Comparison of ENCODE assay signal across 14 cellular contexts in genomic region chr16:11955713-11956123, GRCh38. TPM values are rescaled to one million over a fixed set of nuclear protein-coding genes. Genes with fewer than 3 reads are reported as not detected.
DNase-seq lines count a peak whose midpoint lies in the region; ATAC-seq and TF ChIP-seq lines count a peak whose summit lies in the region.
"Had no signal": no experiment of that assay in that cellular context is flagged by ENCODE, and none has a peak within 500 bp of the region (broad histone marks: within the 10 kb centered on the region; RNA-seq: fewer than 3 reads in every experiment).

No MANE protein-coding gene starts in this region.

- H3K27me3 ChIP-seq in sigmoid colon = no peaks in the 10 kb centered on the region

- TF ChIP-seq POLR2A in sigmoid colon (IDR thresholded peaks at IDR 0.05) = no peak

- intact Hi-C loops in sigmoid colon (cut with DNase I) = no loop called here
- intact Hi-C loops in activated naive CD4-positive, alpha-beta T cell treated with anti-CD3 and anti-CD28 coated beads for 36 hours (cut with micrococcal nuclease) = no loop called here

- ATAC-seq in SK-N-SH treated with all-trans-retinoic acid at 6 μM for 48 hours = peak; percentile 96
- no peak for ATAC-seq in GM21381 (IDR thresholded peaks at IDR 0.05; ENCODE audit: unreplicated experiment)
- no peak for ATAC-seq in HG02852 (IDR thresholded peaks at IDR 0.05; ENCODE audit: unreplicated experiment)

- no peak overlapping the region for H3K4me3 Mint-ChIP-seq in activated naive CD4-positive, alpha-beta T cell treated with anti-CD3 and anti-CD28 coated beads for 36 hours
- H3K4me3 Mint-ChIP-seq: activated CD4-positive, alpha-beta T cell treated with anti-CD3 and anti-CD28 coated beads, Interleukin-2, amount 10 ng/mL, durations not matched to agents 24 days and 14 days; activated naive CD8-positive, alpha-beta T cell treated with anti-CD3 and anti-CD28 coated beads, Interleukin-2, amount 10 ng/mL, durations not matched to agents 7 days and 5 days had no signal

- H3K27ac Mint-ChIP-seq in activated naive CD4-positive, alpha-beta T cell treated with anti-CD3 and anti-CD28 coated beads for 36 hours = no peak overlapping the region
- H3K27ac Mint-ChIP-seq: activated CD4-positive, alpha-beta T cell treated with anti-CD3 and anti-CD28 coated beads, Interleukin-2, amount 10 ng/mL, durations not matched to agents 24 days and 14 days; activated naive CD8-positive, alpha-beta T cell treated with anti-CD3 and anti-CD28 coated beads, Interleukin-2, amount 10 ng/mL, durations not matched to agents 7 days and 5 days had no signal

- no peaks in the 10 kb centered on the region for H3K27me3 Mint-ChIP-seq in activated naive CD4-positive, alpha-beta T cell treated with anti-CD3 and anti-CD28 coated beads for 36 hours (ENCODE audit: low read depth)
- H3K27me3 Mint-ChIP-seq: activated CD4-positive, alpha-beta T cell treated with anti-CD3 and anti-CD28 coated beads, Interleukin-2, amount 10 ng/mL, durations not matched to agents 24 days and 14 days had no signal

- no peaks in the 10 kb centered on the region for H3K9me3 ChIP-seq in sigmoid colon

- no peaks in the 10 kb centered on the region for H3K9me3 Mint-ChIP-seq in activated naive CD4-positive, alpha-beta T cell treated with anti-CD3 and anti-CD28 coated beads for 36 hours
- H3K9me3 Mint-ChIP-seq: activated CD4-positive, alpha-beta T cell treated with anti-CD3 and anti-CD28 coated beads, Interleukin-2, amount 10 ng/mL, durations not matched to agents 24 days and 14 days; activated naive CD8-positive, alpha-beta T cell treated with anti-CD3 and anti-CD28 coated beads, Interleukin-2, amount 10 ng/mL, durations not matched to agents 7 days and 5 days had no signal

- TF ChIP-seq CTCF in fibroblast of mammary gland (conservative IDR thresholded peaks at IDR 0.05; ENCODE audit: control insufficient read depth, insufficient read depth, low read depth, low read length) (no peak), sigmoid colon (IDR thresholded peaks at IDR 0.05) (no peak)

- WGBS in sigmoid colon, 2 donors = 78 to 83% methylated on average over 8 of the region's 8 CpGs

- H3K36me3 ChIP-seq in sigmoid colon = no peaks in the 10 kb centered on the region

- no peaks in the 10 kb centered on the region for H3K4me1 ChIP-seq in sigmoid colon

- H3K27ac ChIP-seq in sigmoid colon = peak overlapping the region in 1 of 4 donors; percentile 41

- DNase-seq in GM04504 (ENCODE audit: low read depth) (peak; percentile 96), fibroblast of mammary gland (ENCODE audit: low read depth) (peak; percentile 98), sigmoid colon (peak; percentile 43), middle frontal gyrus (ENCODE audit: extremely low spot score, low spot score) (no peak)
- DNase-seq in activated naive CD4-positive, alpha-beta T cell treated with anti-CD3 and anti-CD28 coated beads for 36 hours = no peak
- DNase-seq: activated CD4-positive, alpha-beta T cell treated with anti-CD3 and anti-CD28 coated beads, Interleukin-2, amount 10 ng/mL, durations not matched to agents 24 days and 14 days; activated naive CD8-positive, alpha-beta T cell treated with anti-CD3 and anti-CD28 coated beads, Interleukin-2, amount 10 ng/mL, durations not matched to agents 7 days and 5 days; midbrain; NCI-H1417; SIG-M5; stimulated activated naive CD4-positive, alpha-beta T cell treated with Interleukin-2 at 50 U/mL for 16 hours had no signal

- H3K4me3 ChIP-seq in fibroblast of mammary gland (ENCODE audit: control insufficient read depth, low read depth, low read length) (no peak overlapping the region), sigmoid colon (no peak overlapping the region)

- H3K4me1 Mint-ChIP-seq in activated naive CD4-positive, alpha-beta T cell treated with anti-CD3 and anti-CD28 coated beads for 36 hours (ENCODE audit: low read depth) = no peaks in the 10 kb centered on the region
- H3K4me1 Mint-ChIP-seq: activated CD4-positive, alpha-beta T cell treated with anti-CD3 and anti-CD28 coated beads, Interleukin-2, amount 10 ng/mL, durations not matched to agents 24 days and 14 days; activated naive CD8-positive, alpha-beta T cell treated with anti-CD3 and anti-CD28 coated beads, Interleukin-2, amount 10 ng/mL, durations not matched to agents 7 days and 5 days had no signal

- TF ChIP-seq EP300 in sigmoid colon (IDR thresholded peaks at IDR 0.05) = no peak

- H3K36me3 Mint-ChIP-seq in activated naive CD4-positive, alpha-beta T cell treated with anti-CD3 and anti-CD28 coated beads for 36 hours (ENCODE audit: low read depth) = no peaks in the 10 kb centered on the region
- H3K36me3 Mint-ChIP-seq: activated naive CD8-positive, alpha-beta T cell treated with anti-CD3 and anti-CD28 coated beads, Interleukin-2, amount 10 ng/mL, durations not matched to agents 7 days and 5 days had no signal

- CTCF ChIA-PET in activated naive CD4-positive, alpha-beta T cell treated with anti-CD3 and anti-CD28 coated beads for 36 hours (lab: Charles Lee) = no interaction called here

TF ChIP-seq in SK-N-SH treated with all-trans-retinoic acid at 6 μM for 48 hours, 23 proteins besides CTCF, POLR2A, EP300 and RAD21:
- no peak for TF ChIP-seq SNAI2 (CRISPR knock-in tag; IDR thresholded peaks at IDR 0.05)
- no peak for TF ChIP-seq BACH2 (CRISPR knock-in tag; IDR thresholded peaks at IDR 0.05; ENCODE audit: borderline replicate concordance)
- no peak for TF ChIP-seq PPARA (CRISPR knock-in tag; IDR thresholded peaks at IDR 0.05; ENCODE audit: borderline replicate concordance)
- no peak for TF ChIP-seq ZNF70 (CRISPR knock-in tag; IDR thresholded peaks at IDR 0.05)
- no peak for TF ChIP-seq ZC3H10 (CRISPR knock-in tag; IDR thresholded peaks at IDR 0.05)
- TF ChIP-seq PATZ1 (CRISPR knock-in tag; IDR thresholded peaks at IDR 0.05; ENCODE audit: borderline replicate concordance) = no peak
- no peak for TF ChIP-seq ARNTL (CRISPR knock-in tag; IDR thresholded peaks at IDR 0.05; ENCODE audit: borderline replicate concordance, low read depth)
- no peak for TF ChIP-seq POU6F1 (CRISPR knock-in tag; IDR thresholded peaks at IDR 0.05; ENCODE audit: borderline replicate concordance, low read depth)
- no peak for TF ChIP-seq CSRNP3 (CRISPR knock-in tag; IDR thresholded peaks at IDR 0.05)
- TF ChIP-seq ISL1 (CRISPR knock-in tag; IDR thresholded peaks at IDR 0.05) = no peak
- TF ChIP-seq TOX (CRISPR knock-in tag; IDR thresholded peaks at IDR 0.05; ENCODE audit: borderline replicate concordance) = no peak
- no peak for TF ChIP-seq ZFP30 (CRISPR knock-in tag; IDR thresholded peaks at IDR 0.05)

RNA-seq across cellular contexts. Expression of gene TNFRSF17, which starts 9.3 kb away (rescaled TPM):
- total RNA-seq in sigmoid colon = not detected
- polyA plus RNA-seq in sigmoid colon = 1 to 10 TPM; 1.8 to 3.8 (median 1.8) TPM
- not detected for total RNA-seq in activated naive CD4-positive, alpha-beta T cell treated with anti-CD3 and anti-CD28 coated beads for 36 hours
- total RNA-seq: activated CD4-positive, alpha-beta T cell treated with anti-CD3 and anti-CD28 coated beads, Interleukin-2, amount 10 ng/mL, durations not matched to agents 24 days and 14 days; activated naive CD8-positive, alpha-beta T cell treated with anti-CD3 and anti-CD28 coated beads, Interleukin-2, amount 10 ng/mL, durations not matched to agents 7 days and 5 days had no signal

RNA-seq across cellular contexts. Expression of gene NPIPB2, which starts 13.9 kb away (rescaled TPM):
- total RNA-seq in sigmoid colon = 10 to 100 TPM in 1 of 4 donors, 1 to 10 TPM in 3; 1.6 to 36.8 (median 2.9) TPM
- polyA plus RNA-seq in sigmoid colon = 1 to 10 TPM; 2.3 to 9.6 (median 3.0) TPM
- total RNA-seq in activated naive CD4-positive, alpha-beta T cell treated with anti-CD3 and anti-CD28 coated beads for 36 hours = 1 to 10 TPM; 8.5 to 8.7 TPM

RNA-seq across cellular contexts. Expression of gene SNX29, which starts 20.8 kb away (rescaled TPM):
- total RNA-seq in sigmoid colon = 10 to 100 TPM; 16.8 to 38.2 (median 17.5) TPM
- 10 to 100 TPM in 1 of 3 donors, 1 to 10 TPM in 2; 1.6 to 10.3 (median 2.4) TPM for polyA plus RNA-seq in sigmoid colon
- 10 to 100 TPM in 1 of 2 experiments, 1 to 10 TPM in 1; 9.7 to 11.2 TPM for total RNA-seq in activated naive CD4-positive, alpha-beta T cell treated with anti-CD3 and anti-CD28 coated beads for 36 hours

RNA-seq across cellular contexts. Expression of gene GSPT1, which starts 40.0 kb away (rescaled TPM):
- total RNA-seq in sigmoid colon = 10 to 100 TPM; 51.8 to 73.5 (median 52.3) TPM
- polyA plus RNA-seq in sigmoid colon = 10 to 100 TPM; 43.8 to 55.3 (median 51.1) TPM
- total RNA-seq in activated naive CD4-positive, alpha-beta T cell treated with anti-CD3 and anti-CD28 coated beads for 36 hours = 100 to 1,000 TPM; 165 to 175 TPM

Comparison
In these comparisons a context has a peak if more than half of its experiments do, and no peak if none do; other contexts are left out.
1. DNase-seq: peak in GM04504 (single experiment), fibroblast of mammary gland (single experiment) and sigmoid colon (single experiment); none in middle frontal gyrus (single experiment) and activated naive CD4-positive, alpha-beta T cell treated with anti-CD3 and anti-CD28 coated beads for 36 hours (single experiment).